Comparison of ENCODE assay signal across 9 cellular contexts in genomic region chr21:35460441-35460840, GRCh38.
"Had no signal": no experiment of that assay in that cellular context is flagged by ENCODE, and none has a peak within 500 bp of the region (broad histone marks: within the 10 kb centered on the region; RNA-seq: fewer than 3 reads in every experiment).

No MANE protein-coding gene starts in this region.

- H3K27ac ChIP-seq: GM23248, KMS-11 had no signal

- DNase-seq: GM23248, H9, HCEC 1CT, IMR-90, KBM-7 had no signal

- H3K4me2 ChIP-seq: KMS-11 had no signal

- H2AFZ ChIP-seq: GM23248 had no signal

- H3K9ac ChIP-seq: GM23248, KMS-11 had no signal

- FAIRE-seq: H1, H54, HTR-8/SVneo had no signal

- H3K4me3 ChIP-seq: GM23248 had no signal
